In genomic region chr14:23580948-23581281, GRCh38 we compare ENCODE assay signal across 21 cellular contexts. TPM values are rescaled to one million over a fixed set of nuclear protein-coding genes. Genes with fewer than 3 reads are reported as not detected.
"Had no signal": no experiment of that assay in that cellular context is flagged by ENCODE, and none has a peak within 500 bp of the region (broad histone marks: within the 10 kb centered on the region; RNA-seq: fewer than 3 reads in every experiment).

No MANE protein-coding gene starts in this region.

- H3K4me2 ChIP-seq: smooth muscle cell had no signal

- H3K9me3 ChIP-seq: breast epithelium, gastroesophageal sphincter, left ventricle myocardium inferior, suprapubic skin, upper lobe of left lung had no signal

- H3K27ac ChIP-seq: breast epithelium, gastroesophageal sphincter, left ventricle myocardium inferior, suprapubic skin, upper lobe of left lung had no signal

- H3K4me3 ChIP-seq: breast epithelium, gastroesophageal sphincter, left ventricle myocardium inferior, smooth muscle cell, suprapubic skin, upper lobe of left lung had no signal

- ATAC-seq: activated CD8-positive, alpha-beta T cell treated with anti-CD3 and anti-CD28 coated beads, Interleukin-2, amount 10 ng/mL, durations not matched to agents 7 days and 5 days; activated naive CD8-positive, alpha-beta T cell treated with anti-CD3 and anti-CD28 coated beads, Interleukin-2, amount 50 U/mL, for 24 hours; effector memory CD8-positive, alpha-beta T cell; gastroesophageal sphincter; naive thymus-derived CD8-positive, alpha-beta T cell; right cardiac atrium; stimulated activated naive CD8-positive, alpha-beta T cell treated with anti-CD3 and anti-CD28 coated beads, Interleukin-15, Interleukin-2, amounts not matched to agents 100 U/mL and 50 U/mL, for 24 hours had no signal

- DNase-seq: activated CD4-positive, alpha-beta T cell treated with anti-CD3 and anti-CD28 coated beads, Interleukin-2, amount 10 ng/mL, durations not matched to agents 24 days and 14 days; activated CD4-positive, CD25-positive, alpha-beta regulatory T cell; activated naive CD8-positive, alpha-beta T cell treated with anti-CD3 and anti-CD28 coated beads, Interleukin-2, amount 50 U/mL, for 24 hours; cerebellar nuclear complex; effector memory CD8-positive, alpha-beta T cell; kidney; left ventricle myocardium inferior; naive thymus-derived CD8-positive, alpha-beta T cell; nucleus accumbens; right cardiac atrium; stimulated activated CD4-positive, alpha-beta T cell treated with anti-CD3 and anti-CD28 coated beads, Interleukin-4, amount 100 ng/mL, for 4 hours; stimulated activated CD8-positive, alpha-beta memory T cell treated with anti-CD3 and anti-CD28 coated beads, Interleukin-4, amount 100 ng/mL, for 48 hours; stimulated activated naive CD8-positive, alpha-beta T cell treated with anti-CD3 and anti-CD28 coated beads, Interleukin-15, Interleukin-2, amounts not matched to agents 100 U/mL and 50 U/mL, for 24 hours; SW 1271 had no signal

- H3K36me3 ChIP-seq: breast epithelium, gastroesophageal sphincter, left ventricle myocardium inferior, suprapubic skin, upper lobe of left lung had no signal

RNA-seq across cellular contexts. Expression of gene JPH4, which starts 2.3 kb away (rescaled TPM):
- total RNA-seq: activated CD4-positive, alpha-beta T cell treated with anti-CD3 and anti-CD28 coated beads, Interleukin-2, amount 10 ng/mL, durations not matched to agents 24 days and 14 days; activated CD8-positive, alpha-beta T cell treated with anti-CD3 and anti-CD28 coated beads, Interleukin-2, amount 10 ng/mL, durations not matched to agents 7 days and 5 days; naive thymus-derived CD8-positive, alpha-beta T cell had no signal
- polyA plus RNA-seq: smooth muscle cell had no signal

RNA-seq across cellular contexts. Expression of gene DHRS2, which starts 55.2 kb away (rescaled TPM):
- total RNA-seq: aorta; left ventricle myocardium inferior; naive thymus-derived CD8-positive, alpha-beta T cell; right cardiac atrium had no signal
- polyA plus RNA-seq: naive thymus-derived CD8-positive, alpha-beta T cell; right cardiac atrium had no signal
